ENCODE assay signal across 8 cellular contexts in the genomic region with DNA sequence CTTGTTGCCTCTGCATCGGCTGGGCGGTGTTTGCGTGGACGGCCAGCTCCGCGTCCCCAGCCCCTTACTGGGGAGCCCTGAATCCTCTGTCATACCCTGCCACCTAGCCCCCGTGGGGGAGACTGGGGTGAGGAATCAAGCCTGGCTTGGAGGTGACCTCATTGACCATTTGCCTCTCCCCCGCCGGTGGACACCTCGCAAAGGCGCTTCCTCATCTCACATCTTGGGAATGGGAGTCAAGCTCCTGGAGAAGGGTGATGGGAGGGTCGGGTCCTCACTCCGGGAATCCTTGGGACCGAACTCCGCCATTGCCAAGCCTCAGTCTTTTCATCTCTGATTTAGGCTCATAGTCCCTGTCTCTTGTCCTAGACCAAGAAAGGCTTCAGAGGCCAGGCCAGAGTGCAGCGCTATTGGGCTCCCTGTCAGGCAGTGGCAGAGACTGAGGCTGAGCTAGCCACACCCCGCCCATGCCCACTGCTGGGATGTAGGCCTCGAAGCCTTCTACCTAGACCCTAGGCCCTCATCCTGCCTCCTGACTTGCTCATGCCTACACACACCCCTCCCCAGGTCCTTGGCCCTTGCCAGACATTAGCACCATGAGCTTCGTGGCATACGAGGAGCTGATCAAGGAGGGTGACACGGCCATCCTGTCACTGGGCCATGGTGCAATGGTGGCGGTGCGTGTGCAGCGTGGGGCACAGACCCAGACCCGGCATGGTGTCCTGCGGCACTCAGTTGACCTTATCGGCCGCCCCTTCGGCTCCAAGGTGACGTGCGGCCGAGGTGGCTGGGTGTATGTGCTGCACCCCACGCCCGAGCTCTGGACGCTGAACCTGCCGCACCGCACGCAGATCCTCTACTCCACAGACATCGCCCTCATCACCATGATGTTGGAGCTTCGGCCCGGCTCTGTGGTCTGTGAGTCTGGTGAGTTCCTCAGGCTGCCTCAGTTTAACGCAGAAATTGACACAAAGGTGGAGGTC. TPM values are rescaled to one million over a fixed set of nuclear protein-coding genes. Genes with fewer than 3 reads are reported as not detected.
DNase-seq lines count a peak whose midpoint lies in the region; ATAC-seq, FAIRE-seq and TF ChIP-seq lines count a peak whose summit lies in the region.

No MANE protein-coding gene starts in this region.

- peak overlapping the region; percentile 70 to 79 for H3K4me3 ChIP-seq in small intestine (ENCODE audit: low read depth in 1 of 2, low read length in 2 of 2)

- H3K4me2 ChIP-seq in H9 (ENCODE audit: insufficient read depth, insufficient read length, low read length): peak overlapping the region; percentile 93

- no peaks in the 10 kb centered on the region; a peak in 2 of 5 replicates for H3K9me3 Mint-ChIP-seq in H9

- FAIRE-seq in small intestine (lab: Jason Lieb, UNC): no peak

- peaks cover 8% of the 10 kb centered on the region for H3K23me2 ChIP-seq in H9 (ENCODE audit: insufficient read length, low read depth, low read length, poor library complexity, severe bottlenecking)

- peaks cover 14 to 34% of the 10 kb centered on the region in 2 experiments for H3K4me1 Mint-ChIP-seq in H9

- no peak overlapping the region for H2BK20ac ChIP-seq in H9 (ENCODE audit: low read depth, low read length, poor library complexity, severe bottlenecking)

- peaks cover 4% of the 10 kb centered on the region for H4K20me1 ChIP-seq in H9 (ENCODE audit: control insufficient read depth, insufficient read depth, insufficient read length)

- no peak overlapping the region for H4K5ac ChIP-seq in H9 (ENCODE audit: insufficient read length, low read depth, low read length)

- H3K79me1 ChIP-seq in H9 (ENCODE audit: insufficient read depth, low read depth, low read length, poor library complexity, severe bottlenecking): peaks cover 13% of the 10 kb centered on the region

- peak overlapping the region; percentile 64 for H3K9ac ChIP-seq in H9 (ENCODE audit: extremely low read depth, insufficient read length, low read length)

- H3K27ac Mint-ChIP-seq in H9: peak overlapping the region; percentile 67 to 94 (median 68); a peak in 4 of 7 replicates

- H3K79me2 ChIP-seq in H9 (ENCODE audit: insufficient read depth, low read length): peaks cover 10% of the 10 kb centered on the region; the same call in 1 of the 2 replicates

- ATAC-seq in left ventricle myocardium superior: no peak
- ATAC-seq in HG02588 (IDR thresholded peaks at IDR 0.05; ENCODE audit: unreplicated experiment): no peak
- ATAC-seq in HG02973 (IDR thresholded peaks at IDR 0.05; ENCODE audit: unreplicated experiment): no peak

- no peak overlapping the region for H3K4ac ChIP-seq in H9 (ENCODE audit: low read depth, low read length)

- no peak overlapping the region for H4K91ac ChIP-seq in H9 (ENCODE audit: insufficient read length, low read depth, low read length)

- intact Hi-C loops in left ventricle myocardium superior (cut with micrococcal nuclease): no loop called here

- H3K27me3 Mint-ChIP-seq in H9 (ENCODE audit: low read depth): peaks cover 20% of the 10 kb centered on the region

- TF ChIP-seq CTCF in H9 (conservative IDR thresholded peaks at IDR 0.05): no peak
- TF ChIP-seq CTCF in VCaP (conservative IDR thresholded peaks at IDR 0.05): no peak

- H3K18ac ChIP-seq in H9 (ENCODE audit: insufficient read length, low read depth, low read length): no peak overlapping the region

- H3K23ac ChIP-seq in H9 (ENCODE audit: insufficient read length, low read depth, low read length): no peak overlapping the region

- WGBS in H9 (ENCODE audit: extremely low coverage, insufficient read length, low lambda C conversion rate): no CpG with 5 or more reads among the region's 42 CpGs
- 41 to 50% (median 49%) methylated on average over 38 to 42 of the region's 42 CpGs for WGBS in small intestine, 3 donors

- H3K56ac ChIP-seq in H9 (ENCODE audit: insufficient read length, low read depth, low read length): no peak overlapping the region

- no peak overlapping the region for H2BK120ac ChIP-seq in H9 (ENCODE audit: low read depth, low read length, poor library complexity, severe bottlenecking)

- no peak overlapping the region for H4K8ac ChIP-seq in H9 (replicated peaks; ENCODE audit: insufficient read length, low read depth, low read length)

- H3K9me3 ChIP-seq in H9 (ENCODE audit: control insufficient read depth, low read depth, low read length) (no peaks in the 10 kb centered on the region), small intestine (ENCODE audit: control insufficient read depth, low read depth) (no peaks in the 10 kb centered on the region)

- H2AFZ ChIP-seq in H9 (ENCODE audit: low read length): no peak overlapping the region

- peak overlapping the region; percentile 89 for H3K14ac ChIP-seq in H9 (ENCODE audit: insufficient read depth, low read length)

- H3T11ph ChIP-seq in H9 (ENCODE audit: low read length): no peak overlapping the region

- no peak overlapping the region for H2BK12ac ChIP-seq in H9 (ENCODE audit: insufficient read length, low read depth, low read length)

- H2BK15ac ChIP-seq in H9 (ENCODE audit: low read depth, low read length): no peak overlapping the region

- H3K36me3 ChIP-seq in small intestine (ENCODE audit: control insufficient read depth in 2 of 2, insufficient read depth in 2 of 2, low read length in 2 of 2): no peaks in the 10 kb centered on the region

- peak overlapping the region; percentile 91 to 97 for H3K4me3 Mint-ChIP-seq in H9

- DNase-seq in H9 (peak; percentile 27), left ventricle myocardium superior (peak; percentile 29), small intestine (no peak), NCI-H69 (lab: John Stamatoyannopoulos, UW) (no peak)
- DNase-seq in activated CD8-positive, alpha-beta memory T cell treated with anti-CD3 and anti-CD28 coated beads for 24 hours: no peak

- no peak overlapping the region for H2AK5ac ChIP-seq in H9 (ENCODE audit: insufficient read length, low read length)

- no peak overlapping the region for H2BK5ac ChIP-seq in H9 (ENCODE audit: insufficient read length, low read length)

- H3K36me3 Mint-ChIP-seq in H9 (ENCODE audit: insufficient read depth in 1 of 3, low read depth in 3 of 3): peaks cover 0 to 8% (median 4%) of the 10 kb centered on the region in 3 experiments; a peak in 5 of 7 replicates

- H3K27ac ChIP-seq in H9 (ENCODE audit: insufficient read length, low read depth, low read length) (no peak overlapping the region), VCaP (peak overlapping the region; percentile 98), small intestine (ENCODE audit: low read depth in 1 of 2, low read length in 1 of 2) (peak overlapping the region in 1 of 2 donors; percentile 76)

- H3K27me3 ChIP-seq in H9 (ENCODE audit: insufficient read depth, low read length): no peaks in the 10 kb centered on the region
- H3K27me3 ChIP-seq in small intestine (ENCODE audit: control insufficient read depth in 2 of 2, insufficient read depth in 2 of 2, low read length in 2 of 2): no peaks in the 10 kb centered on the region

- H3K4me1 ChIP-seq in H9 (ENCODE audit: insufficient read depth, low read length) (no peaks in the 10 kb centered on the region; the same call in 1 of the 2 replicates), small intestine (ENCODE audit: control insufficient read depth in 2 of 2, insufficient read depth in 1 of 2, low read depth in 1 of 2, low read length in 1 of 2) (no peaks in the 10 kb centered on the region)

RNA-seq across cellular contexts. Expression of a gene that starts 0.7 kb away (rescaled TPM):
- total RNA-seq in H9 (2021) (21.9 and 22.2 TPM in 2 replicates), left ventricle myocardium superior (5.5 TPM)
- polyA plus RNA-seq in small intestine: 10 to 100 TPM in 1 of 3 donors, 1 to 10 TPM in 2; 4.9 to 16.5 (median 7.3) TPM

RNA-seq across cellular contexts. Expression of a gene that starts 7.0 kb away (rescaled TPM):
- total RNA-seq in H9 (2021) (517 and 546 TPM in 2 replicates), left ventricle myocardium superior (533 TPM)
- polyA plus RNA-seq in small intestine: 10 to 100 TPM; 36.7 to 84.6 (median 60.8) TPM

RNA-seq across cellular contexts. Expression of a gene that starts 32.8 kb away (rescaled TPM):
- total RNA-seq in H9 (2021): 38.0 and 40.9 TPM in 2 replicates
- total RNA-seq in left ventricle myocardium superior: 16.4 TPM
- polyA plus RNA-seq in small intestine: 10 to 100 TPM in 2 of 3 donors, 1 to 10 TPM in 1; 8.5 to 14.2 (median 11.1) TPM

RNA-seq across cellular contexts. Expression of a gene that starts 33.1 kb away (rescaled TPM):
- 43.2 and 45.5 TPM in 2 replicates for total RNA-seq in H9 (2021)
- total RNA-seq in left ventricle myocardium superior: 56.2 TPM
- polyA plus RNA-seq in small intestine: 10 to 100 TPM; 33.0 to 68.7 (median 56.5) TPM

Comparison
In these comparisons a context has a peak if more than half of its experiments do, and no peak if none do; other contexts are left out.
1. DNase-seq: peak in H9 (single experiment) and left ventricle myocardium superior (single experiment); none in small intestine (single experiment), activated CD8-positive, alpha-beta memory T cell treated with anti-CD3 and anti-CD28 coated beads for 24 hours (single experiment) and NCI-H69 (single experiment).